16 cellular contexts compared by ENCODE assay signal in genomic region chr21:44035244-44035643, GRCh38. TPM values are rescaled to one million over a fixed set of nuclear protein-coding genes. Genes with fewer than 3 reads are reported as not detected.
DNase-seq lines count a peak whose midpoint lies in the region; ATAC-seq and TF ChIP-seq lines count a peak whose summit lies in the region.
"Had no signal": no experiment of that assay in that cellular context is flagged by ENCODE, and none has a peak within 500 bp of the region (broad histone marks: within the 10 kb centered on the region; RNA-seq: fewer than 3 reads in every experiment).

No MANE protein-coding gene starts in this region.

- H3K27me3 Mint-ChIP-seq in activated T-cell treated with anti-CD3 and anti-CD28 coated beads, Interleukin-2, amount 50 U/mL, for 24 hours, result no peaks in the 10 kb centered on the region
- H3K27me3 Mint-ChIP-seq in activated T-cell treated with anti-CD3 and anti-CD28 coated beads, Interleukin-2, amount 50 U/mL, for 4 hours (ENCODE audit: low read depth), result no peaks in the 10 kb centered on the region
- no peaks in the 10 kb centered on the region for H3K27me3 Mint-ChIP-seq in central memory CD8-positive, alpha-beta T cell
- H3K27me3 Mint-ChIP-seq in naive thymus-derived CD4-positive, alpha-beta T cell, result no peaks in the 10 kb centered on the region
- H3K27me3 Mint-ChIP-seq: B cell had no signal

- no peak overlapping the region for H3K4me3 ChIP-seq in naive thymus-derived CD4-positive, alpha-beta T cell (ENCODE audit: low read length)
- H3K4me3 ChIP-seq in right atrium auricular region, result no peak overlapping the region
- H3K4me3 ChIP-seq: BLaER1 treated with 17β-estradiol and CSF1 and Interleukin-3, amounts not matched to agents 10 nM and 100 nM had no signal

- ATAC-seq in activated T-cell treated with anti-CD3 and anti-CD28 coated beads, Interleukin-2, amount 50 U/mL, for 4 hours, result no peak
- no peak for ATAC-seq in central memory CD8-positive, alpha-beta T cell (replicated peaks; ENCODE audit: extremely low read depth, poor library complexity, severe bottlenecking)
- ATAC-seq in naive thymus-derived CD4-positive, alpha-beta T cell, result no peak
- ATAC-seq in HG02938 (IDR thresholded peaks at IDR 0.05; ENCODE audit: unreplicated experiment), result no peak
- ATAC-seq: CD8-positive, alpha-beta T cell; HCT116; HepG2 had no signal

- intact Hi-C loops in naive thymus-derived CD4-positive, alpha-beta T cell (cut with micrococcal nuclease), result no loop called here

- H3K27ac Mint-ChIP-seq in activated T-cell treated with anti-CD3 and anti-CD28 coated beads, Interleukin-2, amount 50 U/mL, for 24 hours, result peak overlapping the region; percentile 18
- H3K27ac Mint-ChIP-seq in central memory CD8-positive, alpha-beta T cell (ENCODE audit: low read depth), result peak overlapping the region; percentile 77
- peak overlapping the region in 5 of 9 donors; percentile 10 to 67 (median 37) for H3K27ac Mint-ChIP-seq in naive thymus-derived CD4-positive, alpha-beta T cell
- H3K27ac Mint-ChIP-seq: B cell had no signal

- no peaks in the 10 kb centered on the region for H3K9me3 Mint-ChIP-seq in activated T-cell treated with anti-CD3 and anti-CD28 coated beads, Interleukin-2, amount 50 U/mL, for 24 hours
- H3K9me3 Mint-ChIP-seq in activated T-cell treated with anti-CD3 and anti-CD28 coated beads, Interleukin-2, amount 50 U/mL, for 4 hours, result no peaks in the 10 kb centered on the region
- no peaks in the 10 kb centered on the region for H3K9me3 Mint-ChIP-seq in central memory CD8-positive, alpha-beta T cell
- peaks cover 0 to 4% (median 0%) of the 10 kb centered on the region in 11 donors for H3K9me3 Mint-ChIP-seq in naive thymus-derived CD4-positive, alpha-beta T cell
- H3K9me3 Mint-ChIP-seq: CD8-positive, alpha-beta T cell had no signal

- H3K4me1 Mint-ChIP-seq in activated T-cell treated with anti-CD3 and anti-CD28 coated beads, Interleukin-2, amount 50 U/mL, for 24 hours (ENCODE audit: low read depth), result peaks cover 14% of the 10 kb centered on the region
- peaks cover 10% of the 10 kb centered on the region for H3K4me1 Mint-ChIP-seq in activated T-cell treated with anti-CD3 and anti-CD28 coated beads, Interleukin-2, amount 50 U/mL, for 4 hours (ENCODE audit: low read depth)
- H3K4me1 Mint-ChIP-seq in central memory CD8-positive, alpha-beta T cell, result peaks cover 37% of the 10 kb centered on the region
- H3K4me1 Mint-ChIP-seq in naive thymus-derived CD4-positive, alpha-beta T cell, result peaks cover 13 to 21% (median 17%) of the 10 kb centered on the region in 7 donors

- no peak for TF ChIP-seq CTCF in right atrium auricular region (IDR thresholded peaks at IDR 0.05)

- no peak overlapping the region for H3K4me3 Mint-ChIP-seq in activated T-cell treated with anti-CD3 and anti-CD28 coated beads, Interleukin-2, amount 50 U/mL, for 24 hours
- H3K4me3 Mint-ChIP-seq in activated T-cell treated with anti-CD3 and anti-CD28 coated beads, Interleukin-2, amount 50 U/mL, for 4 hours, result no peak overlapping the region
- H3K4me3 Mint-ChIP-seq in central memory CD8-positive, alpha-beta T cell, result no peak overlapping the region
- no peak overlapping the region for H3K4me3 Mint-ChIP-seq in naive thymus-derived CD4-positive, alpha-beta T cell
- H3K4me3 Mint-ChIP-seq: B cell; CD8-positive, alpha-beta T cell had no signal

- H3K4me1 ChIP-seq in naive thymus-derived CD4-positive, alpha-beta T cell (ENCODE audit: control insufficient read depth in 2 of 2, insufficient read depth in 2 of 2, low read length in 2 of 2), result peaks cover 0 to 6% of the 10 kb centered on the region in 2 donors
- no peaks in the 10 kb centered on the region for H3K4me1 ChIP-seq in right atrium auricular region
- H3K4me1 ChIP-seq: BLaER1 treated with 17β-estradiol and CSF1 and Interleukin-3, amounts not matched to agents 10 nM and 100 nM had no signal

- H3K27ac ChIP-seq in naive thymus-derived CD4-positive, alpha-beta T cell (ENCODE audit: low read depth, low read length), result no peak overlapping the region
- H3K27ac ChIP-seq in right atrium auricular region, result no peak overlapping the region
- H3K27ac ChIP-seq: BLaER1 treated with 17β-estradiol and CSF1 and Interleukin-3, amounts not matched to agents 10 nM and 100 nM had no signal

- no peak for DNase-seq in activated T-cell treated with anti-CD3 and anti-CD28 coated beads, Interleukin-2, amount 50 U/mL, for 24 hours
- no peak for DNase-seq in activated T-cell treated with anti-CD3 and anti-CD28 coated beads, Interleukin-2, amount 50 U/mL, for 4 hours
- DNase-seq in central memory CD8-positive, alpha-beta T cell (ENCODE audit: low spot score in 2 of 2), result no peak
- no peak for DNase-seq in naive thymus-derived CD4-positive, alpha-beta T cell
- DNase-seq in right atrium auricular region (ENCODE audit: low spot score), result no peak
- DNase-seq: Calu3; CD8-positive, alpha-beta T cell; DMS79 treated with DMSO at 0.1 percent for 48 hours; GF-D8; GOT3; H7 had no signal

- CTCF ChIA-PET in naive thymus-derived CD4-positive, alpha-beta T cell (lab: Charles Lee), result no interaction called here

- POLR2A ChIA-PET in naive thymus-derived CD4-positive, alpha-beta T cell (lab: Charles Lee), result interaction anchor here (0.6 kb wide), 1 partner anchor 52 kb away, joined by 3 read pairs; no protein-coding TSS in a partner anchor

- peaks cover 33 to 65% (median 36%) of the 10 kb centered on the region in 3 experiments for H3K36me3 ChIP-seq in naive thymus-derived CD4-positive, alpha-beta T cell (ENCODE audit: control insufficient read depth in 2 of 3, insufficient read depth in 3 of 3, low read length in 3 of 3)
- peaks cover 56% of the 10 kb centered on the region for H3K36me3 ChIP-seq in right atrium auricular region

- peaks cover 93% of the 10 kb centered on the region for H3K36me3 Mint-ChIP-seq in activated T-cell treated with anti-CD3 and anti-CD28 coated beads, Interleukin-2, amount 50 U/mL, for 24 hours (ENCODE audit: low read depth)
- peaks cover 36% of the 10 kb centered on the region for H3K36me3 Mint-ChIP-seq in activated T-cell treated with anti-CD3 and anti-CD28 coated beads, Interleukin-2, amount 50 U/mL, for 4 hours (ENCODE audit: insufficient read depth)
- H3K36me3 Mint-ChIP-seq in central memory CD8-positive, alpha-beta T cell (ENCODE audit: insufficient read depth), result peaks cover 57% of the 10 kb centered on the region
- H3K36me3 Mint-ChIP-seq in naive thymus-derived CD4-positive, alpha-beta T cell, result peaks cover 11 to 58% (median 30%) of the 10 kb centered on the region in 5 donors

- no peaks in the 10 kb centered on the region for H3K9me3 ChIP-seq in naive thymus-derived CD4-positive, alpha-beta T cell (ENCODE audit: control insufficient read depth in 2 of 3, low read length in 3 of 3)
- H3K9me3 ChIP-seq in right atrium auricular region, result no peaks in the 10 kb centered on the region
- H3K9me3 ChIP-seq: BLaER1 treated with 17β-estradiol and CSF1 and Interleukin-3, amounts not matched to agents 10 nM and 100 nM had no signal

- H3K27me3 ChIP-seq in naive thymus-derived CD4-positive, alpha-beta T cell (ENCODE audit: control insufficient read depth in 2 of 2, insufficient read depth in 2 of 2, low read length in 2 of 2), result no peaks in the 10 kb centered on the region
- H3K27me3 ChIP-seq in right atrium auricular region, result no peaks in the 10 kb centered on the region
- H3K27me3 ChIP-seq: BLaER1 treated with 17β-estradiol and CSF1 and Interleukin-3, amounts not matched to agents 10 nM and 100 nM had no signal

RNA-seq across cellular contexts. Expression of gene TRAPPC10, which starts 23.1 kb away (rescaled TPM):
- total RNA-seq in activated T-cell treated with anti-CD3 and anti-CD28 coated beads, Interleukin-2, amount 50 U/mL, for 4 hours, result 10 to 100 TPM; 43.0 to 48.1 (median 44.8) TPM
- total RNA-seq in naive thymus-derived CD4-positive, alpha-beta T cell, result 100 to 1,000 TPM in 2 of 5 experiments, 10 to 100 TPM in 3; 80.6 to 119 (median 93.2) TPM
- polyA plus RNA-seq in naive thymus-derived CD4-positive, alpha-beta T cell, result 10 to 100 TPM; 15.6 to 26.5 TPM
- 10 to 100 TPM; 18.2 to 19.7 TPM for total RNA-seq in right atrium auricular region

Comparison
In these comparisons a context has a peak if more than half of its experiments do, and no peak if none do; other contexts are left out.
1. H3K27ac Mint-ChIP-seq: peak in every context shown above with its lines; median percentile 77 in central memory CD8-positive, alpha-beta T cell; 37 in naive thymus-derived CD4-positive, alpha-beta T cell; 18 in activated T-cell treated with anti-CD3 and anti-CD28 coated beads, Interleukin-2, amount 50 U/mL, for 24 hours.